In the genomic region with DNA sequence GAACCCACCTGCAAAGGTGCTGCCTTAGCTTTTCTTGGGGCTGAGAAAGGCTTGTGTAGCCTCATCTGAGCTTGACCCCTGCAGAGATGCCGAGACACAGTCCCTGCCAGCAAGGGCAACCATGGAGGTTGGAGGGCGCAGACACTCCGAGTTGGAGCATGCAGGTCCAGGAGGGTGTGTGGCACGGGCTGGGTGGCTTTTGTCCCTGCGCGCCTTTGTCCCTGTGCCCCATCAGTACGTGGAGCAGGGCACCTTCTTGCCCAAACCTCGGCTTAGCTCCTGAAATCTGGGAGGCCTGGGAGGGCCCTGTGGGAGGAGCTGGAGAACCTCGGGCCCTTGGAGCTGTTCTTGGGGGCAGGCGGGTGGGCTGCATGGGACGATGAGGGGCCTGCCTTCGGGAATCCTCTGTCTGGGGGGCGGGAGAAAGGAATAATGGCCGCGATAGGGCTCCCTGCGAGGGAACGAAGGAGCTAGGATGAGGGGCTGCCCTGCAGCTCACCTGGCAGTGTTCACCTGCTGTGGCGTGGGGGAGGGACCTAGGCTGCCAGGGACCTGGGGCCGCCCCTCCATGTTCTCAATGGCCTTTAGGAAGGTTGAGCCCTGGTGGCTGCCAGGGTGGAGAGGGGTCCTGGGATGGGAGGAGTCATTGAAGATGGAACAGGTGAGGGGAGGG, we compare ENCODE assay signal across 32 cellular contexts. TPM values are rescaled to one million over a fixed set of nuclear protein-coding genes. Genes with fewer than 3 reads are reported as not detected.
"Had no signal": no experiment of that assay in that cellular context is flagged by ENCODE, and none has a peak within 500 bp of the region (broad histone marks: within the 10 kb centered on the region; RNA-seq: fewer than 3 reads in every experiment).

No MANE protein-coding gene starts in this region.

- FAIRE-seq: TTC549, urothelium cell line had no signal

- H3K4me1 Mint-ChIP-seq: activated T-helper 17 cell treated with anti-CD3 and anti-CD28 coated beads, Interleukin-2, amount 50 U/mL, for 72 hours had no signal

- H3K27ac ChIP-seq: cardiac muscle cell, colonic mucosa, gastroesophageal sphincter, lower lobe of right lung, parathyroid adenoma, right lobe of liver, transverse colon had no signal

- ATAC-seq: activated CD8-positive, alpha-beta T cell treated with anti-CD3 and anti-CD28 coated beads for 36 hours; activated T-cell treated with anti-CD3 and anti-CD28 coated beads, Interleukin-2, amount 50 U/mL, for 4 hours; activated T-helper 17 cell treated with anti-CD3 and anti-CD28 coated beads, Interleukin-2, amount 50 U/mL, for 72 hours; body of pancreas; effector memory CD8-positive, alpha-beta T cell; gastroesophageal sphincter; left lobe of liver; lower lobe of right lung; naive thymus-derived CD8-positive, alpha-beta T cell; right lobe of liver had no signal

- H3K36me3 Mint-ChIP-seq: activated naive CD8-positive, alpha-beta T cell; immature natural killer cell; naive thymus-derived CD8-positive, alpha-beta T cell had no signal

- H3K4me3 ChIP-seq: body of pancreas, cardiac muscle cell, colonic mucosa, gastroesophageal sphincter, lower lobe of right lung, right lobe of liver, testis, transverse colon had no signal

- DNase-seq: activated CD4-positive, alpha-beta T cell treated with anti-CD3 and anti-CD28 coated beads, Interleukin-2, amount 10 ng/mL, durations not matched to agents 24 days and 14 days; activated CD4-positive, CD25-positive, alpha-beta regulatory T cell treated with anti-CD3 and anti-CD28 coated beads, Interleukin-2, amount 50 U/mL, for 72 hours; activated CD8-positive, alpha-beta T cell treated with anti-CD3 and anti-CD28 coated beads for 36 hours; activated T-cell treated with anti-CD3 and anti-CD28 coated beads, Interleukin-2, amount 50 U/mL, for 4 hours; cerebellar nuclear complex; colonic mucosa; effector memory CD8-positive, alpha-beta T cell; head of caudate nucleus; hypothalamus; immature natural killer cell; lower lobe of right lung; mesenchymal stem cell; nucleus accumbens; right lobe of liver; SK-N-SH; stimulated activated CD4-positive, alpha-beta T cell treated with anti-CD3 and anti-CD28 coated beads, Interleukin-2, amount 100 ng/mL, for 48 hours; stimulated activated naive CD4-positive, alpha-beta T cell treated with Interleukin-2 at 50 U/mL for 16 hours; SW 1271; T-helper 9 cell; testis; transverse colon had no signal

- H3K9ac ChIP-seq: parathyroid adenoma, SK-N-SH had no signal

- H3K27me3 ChIP-seq: body of pancreas, testis had no signal

- H3K36me3 ChIP-seq: cardiac muscle cell, colonic mucosa, gastroesophageal sphincter, lower lobe of right lung, right lobe of liver, transverse colon had no signal

- H3K9me3 Mint-ChIP-seq: activated CD4-positive, alpha-beta T cell treated with anti-CD3 and anti-CD28 coated beads, Interleukin-2, amount 10 ng/mL, durations not matched to agents 24 days and 14 days; activated CD8-positive, alpha-beta T cell treated with anti-CD3 and anti-CD28 coated beads for 36 hours; activated T-cell treated with anti-CD3 and anti-CD28 coated beads, Interleukin-2, amount 50 U/mL, for 4 hours; activated T-helper 17 cell treated with anti-CD3 and anti-CD28 coated beads, Interleukin-2, amount 50 U/mL, for 72 hours; effector memory CD8-positive, alpha-beta T cell; naive thymus-derived CD8-positive, alpha-beta T cell; T-helper 1 cell treated with Interleukin-12 subunit alpha and Interleukin-12 subunit beta and Interleukin-4 antibody, amounts not matched to agents 30 μg/mL and 1 μg/mL, for 36 hours had no signal

- H3K9me3 ChIP-seq: body of pancreas, colonic mucosa, gastroesophageal sphincter, lower lobe of right lung, right lobe of liver, SK-N-SH, testis, transverse colon had no signal

- H3K4me3 Mint-ChIP-seq: activated CD4-positive, alpha-beta T cell treated with anti-CD3 and anti-CD28 coated beads, Interleukin-2, amount 10 ng/mL, durations not matched to agents 24 days and 14 days; activated CD8-positive, alpha-beta T cell treated with anti-CD3 and anti-CD28 coated beads for 36 hours; activated naive CD8-positive, alpha-beta T cell; activated T-helper 17 cell treated with anti-CD3 and anti-CD28 coated beads, Interleukin-2, amount 50 U/mL, for 72 hours; T-helper 1 cell treated with Interleukin-12 subunit alpha and Interleukin-12 subunit beta and Interleukin-4 antibody, amounts not matched to agents 30 μg/mL and 1 μg/mL, for 36 hours had no signal

- H3K27ac Mint-ChIP-seq: activated CD4-positive, alpha-beta T cell treated with anti-CD3 and anti-CD28 coated beads, Interleukin-2, amount 10 ng/mL, durations not matched to agents 24 days and 14 days; activated CD8-positive, alpha-beta T cell treated with anti-CD3 and anti-CD28 coated beads for 36 hours; activated naive CD8-positive, alpha-beta T cell; activated T-helper 17 cell treated with anti-CD3 and anti-CD28 coated beads, Interleukin-2, amount 50 U/mL, for 72 hours; effector memory CD8-positive, alpha-beta T cell; immature natural killer cell; naive thymus-derived CD8-positive, alpha-beta T cell; T-helper 1 cell treated with Interleukin-12 subunit alpha and Interleukin-12 subunit beta and Interleukin-4 antibody, amounts not matched to agents 30 μg/mL and 1 μg/mL, for 36 hours had no signal

RNA-seq across cellular contexts. Expression of gene BRSK2, which starts 3.4 kb away (rescaled TPM):
- polyA plus RNA-seq: naive thymus-derived CD8-positive, alpha-beta T cell had no signal
